In genomic region chr12:96239711-96240234, GRCh38 we compare ENCODE assay signal across 11 cellular contexts. TPM values are rescaled to one million over a fixed set of nuclear protein-coding genes. Genes with fewer than 3 reads are reported as not detected.
DNase-seq lines count a peak whose midpoint lies in the region; ATAC-seq and TF ChIP-seq lines count a peak whose summit lies in the region.
"Had no signal": no experiment of that assay in that cellular context is flagged by ENCODE, and none has a peak within 500 bp of the region (broad histone marks: within the 10 kb centered on the region; RNA-seq: fewer than 3 reads in every experiment).

No MANE protein-coding gene starts in this region.

- ATAC-seq in RWPE2 (ENCODE audit: low read depth) (no peak), GM21447 (IDR thresholded peaks at IDR 0.05; ENCODE audit: unreplicated experiment) (no peak), GM19351 (IDR thresholded peaks at IDR 0.05; ENCODE audit: unreplicated experiment) (no peak), GM18861 (IDR thresholded peaks at IDR 0.05; ENCODE audit: unreplicated experiment) (no peak)
- ATAC-seq: upper lobe of right lung had no signal

- H3K9me3 ChIP-seq in A673 (ENCODE audit: low read depth, low read length, poor library complexity, severe bottlenecking): no peaks in the 10 kb centered on the region
- H3K9me3 ChIP-seq in RWPE2 (ENCODE audit: severe bottlenecking): no peaks in the 10 kb centered on the region
- no peaks in the 10 kb centered on the region for H3K9me3 ChIP-seq in muscle layer of colon (ENCODE audit: low read length)
- H3K9me3 ChIP-seq: ascending aorta, upper lobe of right lung had no signal

- peak overlapping the region; percentile 11 for H3K9ac ChIP-seq in muscle layer of colon (ENCODE audit: low read length)

- no TSS peak for BruUV-seq in A673 (replicated peaks; lab: Mats Ljungman, UMichigan)

- H3K36me3 ChIP-seq in A673 (ENCODE audit: insufficient read depth, low read length, poor library complexity, severe bottlenecking) (no peaks in the 10 kb centered on the region), RWPE2 (ENCODE audit: low read depth) (peaks cover 64% of the 10 kb centered on the region), muscle layer of colon (ENCODE audit: insufficient read depth, low read length) (no peaks in the 10 kb centered on the region)
- H3K36me3 ChIP-seq: ascending aorta, upper lobe of right lung had no signal

- H3K4me3 ChIP-seq in A673 (ENCODE audit: low read depth, low read length, poor library complexity, severe bottlenecking) (no peak overlapping the region), RWPE2 (ENCODE audit: severe bottlenecking) (no peak overlapping the region), muscle layer of colon (ENCODE audit: low read depth in 1 of 2, low read length in 2 of 2) (peak overlapping the region in 1 of 2 donors; percentile 46)
- H3K4me3 ChIP-seq: ascending aorta, upper lobe of right lung had no signal

- H3K4me1 ChIP-seq in A673 (ENCODE audit: insufficient read depth, low read length, poor library complexity, severe bottlenecking): peaks cover 22% of the 10 kb centered on the region
- H3K4me1 ChIP-seq in RWPE2 (ENCODE audit: insufficient read depth, poor library complexity, severe bottlenecking): peaks cover 14% of the 10 kb centered on the region
- peaks cover 80% of the 10 kb centered on the region for H3K4me1 ChIP-seq in muscle layer of colon (ENCODE audit: insufficient read depth, low read length)

- H3K27ac ChIP-seq in A673 (ENCODE audit: low read depth, low read length, poor library complexity, severe bottlenecking) (peak overlapping the region; percentile 62), RWPE2 (ENCODE audit: poor library complexity, severe bottlenecking) (no peak overlapping the region), muscle layer of colon (ENCODE audit: low read depth, low read length) (peak overlapping the region; percentile 91)

- DNase-seq in A673 (ENCODE audit: low spot score): peak; percentile 25
- DNase-seq in RWPE2 (ENCODE audit: low spot score): peak; percentile 40
- DNase-seq in fibroblast of gingiva (ENCODE audit: low read depth): peak; percentile 82
- DNase-seq in inferior parietal cortex (ENCODE audit: extremely low spot score): no peak
- DNase-seq: stimulated activated CD4-positive, alpha-beta T cell treated with anti-CD3 and anti-CD28 coated beads, Interleukin-4, amount 100 ng/mL, for 1 hour; upper lobe of right lung had no signal

- H3K27me3 ChIP-seq in A673 (replicated peaks; ENCODE audit: insufficient read depth, low read depth, low read length, poor library complexity) (no peaks in the 10 kb centered on the region), RWPE2 (ENCODE audit: insufficient read depth, poor library complexity, severe bottlenecking) (no peaks in the 10 kb centered on the region), muscle layer of colon (ENCODE audit: control insufficient read depth in 1 of 2, insufficient read depth in 2 of 2, low read length in 2 of 2) (no peaks in the 10 kb centered on the region)
- H3K27me3 ChIP-seq: ascending aorta, upper lobe of right lung had no signal

- TF ChIP-seq CTCF in A673 (conservative IDR thresholded peaks at IDR 0.05; ENCODE audit: low read depth, low read length) (no peak), RWPE2 (IDR thresholded peaks at IDR 0.05; ENCODE audit: poor library complexity, severe bottlenecking) (no peak)

- CTCF ChIA-PET in A673 (lab: Charles Lee): no interaction called here

- POLR2A ChIA-PET in A673 (lab: Charles Lee; ENCODE audit: low non-redundant PET): no interaction called here

- intact Hi-C loops in A673 (cut with micrococcal nuclease; ENCODE audit: unreplicated experiment): no loop called here

RNA-seq across cellular contexts. Expression of gene ELK3, which starts 45.6 kb away (rescaled TPM):
- 55.2 and 62.1 TPM in 2 replicates for total RNA-seq in A673 (2021)
